ENCODE assay signal across 8 cellular contexts in the genomic region with DNA sequence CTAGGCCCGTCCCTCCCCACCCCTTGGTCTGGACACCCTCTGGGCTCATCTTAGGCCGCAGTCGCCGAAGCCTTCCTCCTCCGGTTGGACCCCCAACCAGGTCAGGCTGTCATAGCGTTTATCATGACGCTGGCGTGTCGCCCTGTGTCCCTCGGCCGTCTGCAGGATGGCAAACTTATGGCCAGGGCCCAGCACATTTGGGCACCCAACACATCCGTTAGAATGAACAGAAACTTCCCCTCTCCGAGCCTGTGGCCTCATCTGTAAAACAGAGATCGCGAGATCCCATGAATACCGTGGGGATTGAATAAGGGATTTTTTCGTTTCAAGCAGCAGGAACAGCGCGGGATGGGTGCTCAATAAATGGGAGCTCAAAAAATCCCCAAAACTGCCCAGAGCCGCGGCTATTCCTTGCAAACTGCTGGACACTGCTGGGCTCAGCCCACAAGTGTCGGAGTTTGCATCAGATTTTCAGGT. TPM values are rescaled to one million over a fixed set of nuclear protein-coding genes. Genes with fewer than 3 reads are reported as not detected.
DNase-seq lines count a peak whose midpoint lies in the region; ATAC-seq, FAIRE-seq and TF ChIP-seq lines count a peak whose summit lies in the region.

No MANE protein-coding gene starts in this region.

- peaks cover 27% of the 10 kb centered on the region for H3K79me2 ChIP-seq in HepG2 (ENCODE audit: insufficient read depth, low read length)

- no peak overlapping the region for H2AFZ ChIP-seq in HepG2 (ENCODE audit: low read length)

- POLR2A ChIA-PET in HepG2 (lab: Yijun Ruan, JAX) = interaction anchor here (0.6 to 2.4 kb wide), 17 partner anchors 10 to 270 kb away, joined by 3 to 17 read pairs (median 5); partner anchors contain the start of genes RADIL and RBAK

- H3K36me3 ChIP-seq in bronchial epithelial cell (ENCODE audit: control insufficient read depth, insufficient read depth, low read length) (peaks cover 7% of the 10 kb centered on the region), HepG2 (replicated peaks in 1 of 2; ENCODE audit: control insufficient read depth in 1 of 2, insufficient read depth in 2 of 2, low read length in 2 of 2) (0 out of 5 replicates have a peak, but pooled peaks cover 0 to 1% of the 10 kb centered on the region in 2 experiments), testis (ENCODE audit: low read depth, missing control alignments) (no peaks in the 10 kb centered on the region)

- H3K4me3 ChIP-seq in bronchial epithelial cell (ENCODE audit: low read depth, low read length) = peak overlapping the region; percentile 87
- H3K4me3 ChIP-seq in HepG2 (replicated peaks in 1 of 3; ENCODE audit: insufficient read depth in 1 of 3, low read depth in 2 of 3, low read length in 3 of 3) = peak overlapping the region; percentile 96 to 98 (median 97)
- peak overlapping the region; percentile 91 to 97 for H3K4me3 ChIP-seq in testis

- no peaks in the 10 kb centered on the region for H3K9me3 ChIP-seq in HepG2 (ENCODE audit: low read length)
- no peaks in the 10 kb centered on the region for H3K9me3 ChIP-seq in testis

- DNase-seq in CD1c-positive myeloid dendritic cell (ENCODE audit: extremely low spot score) (peak; percentile 73), RCC 7860 (ENCODE audit: low spot score) (peak; percentile 42), bronchial epithelial cell (ENCODE audit: low read depth) (peak; percentile 76), HepG2 (ENCODE audit: low spot score) (peak; percentile 48), testis (no peak), NCI-H1417 treated with DMSO at 0.1 percent for 48 hours (lab: John Stamatoyannopoulos, UW) (no peak)

- H3K27ac ChIP-seq in HepG2 (ENCODE audit: extremely low read length, insufficient read depth, low read length) (peak overlapping the region; percentile 94), testis (peak overlapping the region; percentile 94 to 98)

- no peak for TF ChIP-seq CTCF in bronchial epithelial cell (IDR thresholded peaks at IDR 0.05; ENCODE audit: insufficient read depth, low read length, severe bottlenecking)
- TF ChIP-seq CTCF in HepG2 (CRISPR knock-in tag; IDR thresholded peaks at IDR 0.05) = no peak
- TF ChIP-seq CTCF in testis (IDR thresholded peaks at IDR 0.05) = no peak

- TSS peak; percentile 98 for BruUV-seq in HepG2 (replicated peaks; lab: Mats Ljungman, UMichigan)

- TF ChIP-seq POLR2A in HepG2 (IDR thresholded peaks at IDR 0.05; ENCODE audit: insufficient read depth in 1 of 2, low read depth in 2 of 2, low read length in 2 of 2) = no peak
- TF ChIP-seq POLR2A in testis (IDR thresholded peaks at IDR 0.05) = no peak

- 1% methylated on average over 19 of the region's 22 CpGs for WGBS in HepG2 (ENCODE audit: low lambda C conversion rate)
- 1 to 5% methylated on average over 22 of the region's 22 CpGs for WGBS in testis, 2 donors

- H3K4me1 ChIP-seq in HepG2 (ENCODE audit: insufficient read depth, low read length) (peaks cover 39% of the 10 kb centered on the region), testis (peaks cover 27% of the 10 kb centered on the region)

- CTCF ChIA-PET in HepG2 (lab: Yijun Ruan, JAX; ENCODE audit: low intra/inter-chr PET ratio, low total read pairs) = no interaction called here

- TF ChIP-seq RAD21 in HepG2 (CRISPR knock-in tag; IDR thresholded peaks at IDR 0.05) = no peak

- H4K20me1 ChIP-seq in HepG2 (ENCODE audit: insufficient read depth, low read length) = no peaks in the 10 kb centered on the region

- intact Hi-C loops in HepG2 (cut with micrococcal nuclease; ENCODE audit: unreplicated experiment) (no loop called here), testis (cut with DNase I; ENCODE audit: low total_unique reads) (no loop called here)

- peak; percentile 16 for ATAC-seq in GM18519 (IDR thresholded peaks at IDR 0.05; ENCODE audit: low FRiP score, unreplicated experiment)
- peak; percentile 18 for ATAC-seq in HG02981 (IDR thresholded peaks at IDR 0.05; ENCODE audit: unreplicated experiment)
- peak; percentile 56 for ATAC-seq in HepG2

- H3K4me2 ChIP-seq in HepG2 (ENCODE audit: low read depth, low read length) = peak overlapping the region; percentile 96

- H3K27me3 ChIP-seq in bronchial epithelial cell (ENCODE audit: control insufficient read depth, insufficient read depth, low read length) (no peaks in the 10 kb centered on the region), HepG2 (ENCODE audit: control insufficient read depth in 1 of 2, insufficient read depth in 2 of 2, low read length in 2 of 2) (no peaks in the 10 kb centered on the region; a peak in 1 of 5 replicates), testis (no peaks in the 10 kb centered on the region)

- in situ Hi-C loops in HepG2 (cut with HindIII; ENCODE audit: extremely low pct_ligation_motif_present, low pct_unique_long_range_greater_than_20kb) = loop anchor here (25.0 kb wide), 1 partner anchor 163 kb away; no protein-coding TSS in a partner anchor

- FAIRE-seq in RCC 7860 (lab: Jason Lieb, UNC) (no peak), bronchial epithelial cell (lab: Jason Lieb, UNC) (no peak), HepG2 (lab: Jason Lieb, UNC) (no peak)

- peak overlapping the region; percentile 91 for H3K9ac ChIP-seq in HepG2 (ENCODE audit: insufficient read depth, low read depth, low read length)

- TF ChIP-seq EP300 in HepG2 (IDR thresholded peaks at IDR 0.05; ENCODE audit: low read depth in 2 of 2, low read length in 2 of 2) (no peak), HepG2 (CRISPR knock-in tag; IDR thresholded peaks at IDR 0.05; ENCODE audit: borderline replicate concordance) (no peak)

TF ChIP-seq in HepG2, 621 proteins besides CTCF, POLR2A, EP300 and RAD21 (continues in another document):
- peak; percentile 62 for TF ChIP-seq ZFX (CRISPR knock-in tag; IDR thresholded peaks at IDR 0.05; ENCODE audit: low read depth)
- TF ChIP-seq ZNF749 (CRISPR knock-in tag; IDR thresholded peaks at IDR 0.05; ENCODE audit: borderline replicate concordance) = no peak
- TF ChIP-seq ZNF441 (CRISPR knock-in tag; IDR thresholded peaks at IDR 0.05; ENCODE audit: borderline replicate concordance) = 0 out of 2 replicates have a peak, but pooled peaks have one; percentile 46
- TF ChIP-seq RXRA (CRISPR knock-in tag; IDR thresholded peaks at IDR 0.05) = no peak
- no peak for TF ChIP-seq MIXL1 (CRISPR knock-in tag; IDR thresholded peaks at IDR 0.05)
- no peak for TF ChIP-seq MIER2 (CRISPR knock-in tag; IDR thresholded peaks at IDR 0.05)
- TF ChIP-seq, protein P1, sequence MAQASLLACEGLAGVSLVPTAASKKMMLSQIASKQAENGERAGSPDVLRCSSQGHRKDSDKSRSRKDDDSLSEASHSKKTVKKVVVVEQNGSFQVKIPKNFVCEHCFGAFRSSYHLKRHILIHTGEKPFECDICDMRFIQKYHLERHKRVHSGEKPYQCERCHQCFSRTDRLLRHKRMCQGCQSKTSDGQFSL (CRISPR knock-in tag; IDR thresholded peaks at IDR 0.05) = no peak
- no peak for TF ChIP-seq GABPA (IDR thresholded peaks at IDR 0.05; ENCODE audit: low read depth, low read length)
- TF ChIP-seq GABPA (CRISPR knock-in tag; IDR thresholded peaks at IDR 0.05; ENCODE audit: low read depth) = no peak
- TF ChIP-seq NCOA1 (CRISPR knock-in tag; IDR thresholded peaks at IDR 0.05) = no peak
- no peak for TF ChIP-seq BCL6 (CRISPR knock-in tag; IDR thresholded peaks at IDR 0.05)
- no peak for TF ChIP-seq HMG20A (CRISPR knock-in tag; IDR thresholded peaks at IDR 0.05; ENCODE audit: borderline replicate concordance)
- TF ChIP-seq KMT2A (CRISPR knock-in tag; IDR thresholded peaks at IDR 0.05) = no peak
- TF ChIP-seq MAFK (conservative IDR thresholded peaks at IDR 0.05 in 1 of 2, IDR thresholded peaks at IDR 0.05 in 1 of 2; ENCODE audit: low read length in 2 of 2) = no peak
- TF ChIP-seq ZNF850 (CRISPR knock-in tag; conservative IDR thresholded peaks at IDR 0.05) = no peak
- TF ChIP-seq, protein P2, sequence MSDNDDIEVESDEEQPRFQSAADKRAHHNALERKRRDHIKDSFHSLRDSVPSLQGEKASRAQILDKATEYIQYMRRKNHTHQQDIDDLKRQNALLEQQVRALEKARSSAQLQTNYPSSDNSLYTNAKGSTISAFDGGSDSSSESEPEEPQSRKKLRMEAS (IDR thresholded peaks at IDR 0.05) = no peak

RNA-seq across cellular contexts. Expression of gene AP5Z1, which starts 0.6 kb away (rescaled TPM):
- total RNA-seq in bronchial epithelial cell (24.5 and 25.5 TPM in 2 replicates), HepG2 (2016; rRNA removed; fragmentation: Illumina TruSeq; extraction: Trizol) (7.4 and 15.1 TPM in 2 replicates), testis (10 to 100 TPM; 47.6 to 59.1 TPM)
- 3.5 and 6.4 TPM in 2 replicates for total RNA-seq in HepG2 (2016; cell fraction: cytosol; rRNA removed; fragmentation: Illumina TruSeq; extraction: Trizol; ENCODE audit: low read depth)
- 7.5 and 15.3 TPM in 2 replicates for total RNA-seq in HepG2 (2016; cell fraction: insoluble cytoplasmic fraction; rRNA removed; fragmentation: Illumina TruSeq; extraction: Trizol)
- 4.1 and 5.0 TPM in 2 replicates for total RNA-seq in HepG2 (2016; cell fraction: membrane; rRNA removed; fragmentation: Illumina TruSeq; extraction: Trizol)
- 18.0 and 18.9 TPM in 2 replicates for total RNA-seq in HepG2 (2016; cell fraction: nucleus; rRNA removed; fragmentation: Illumina TruSeq; extraction: Trizol)
- polyA plus RNA-seq in HepG2 (2011; rRNA removed) (9.3 and 16.0 TPM in 2 replicates), testis (ENCODE audit: insufficient read depth, low read depth, low replicate concordance) (30.0 TPM)
- polyA plus RNA-seq in HepG2 (2011; cell fraction: cytosol; rRNA removed) = 3.8 and 7.7 TPM in 2 replicates
- 83.4 and 101 TPM in 2 replicates for polyA plus RNA-seq in HepG2 (2011; cell fraction: nucleus; rRNA removed)
- polyA plus RNA-seq in HepG2 (2012) = 5.9 and 7.4 TPM in 2 replicates
- polyA plus RNA-seq in HepG2 (2016; cell fraction: cytosol; fragmentation: Illumina TruSeq; extraction: Trizol; ENCODE audit: low read depth) = 1.8 and 2.1 TPM in 2 replicates
- polyA plus RNA-seq in HepG2 (2016; cell fraction: insoluble cytoplasmic fraction; fragmentation: Illumina TruSeq; extraction: Trizol; ENCODE audit: low read depth) = 7.7 and 9.3 TPM in 2 replicates
- 3.1 and 4.0 TPM in 2 replicates for polyA plus RNA-seq in HepG2 (2016; cell fraction: membrane; fragmentation: Illumina TruSeq; extraction: Trizol; ENCODE audit: low read depth)
- polyA plus RNA-seq in HepG2 (2016; cell fraction: nucleus; fragmentation: Illumina TruSeq; extraction: Trizol; ENCODE audit: insufficient read depth, low read depth) = 42.6 and 43.4 TPM in 2 replicates
- polyA minus RNA-seq in HepG2 (2011; rRNA and poly(A)+ RNA removed; ENCODE audit: low replicate concordance) = 14.8 and 17.9 TPM in 2 replicates
- 6.2 and 7.0 TPM in 2 replicates for polyA minus RNA-seq in HepG2 (2011; cell fraction: cytosol; rRNA and poly(A)+ RNA removed)
- polyA minus RNA-seq in HepG2 (2011; cell fraction: nucleus; rRNA and poly(A)+ RNA removed) = 28.0 and 28.3 TPM in 2 replicates

Comparison
In these comparisons a context has a peak if more than half of its experiments do, and no peak if none do; other contexts are left out.
1. DNase-seq: peak in CD1c-positive myeloid dendritic cell (single experiment), RCC 7860 (single experiment), bronchial epithelial cell (single experiment) and HepG2 (single experiment); none in testis (single experiment) and NCI-H1417 treated with DMSO at 0.1 percent for 48 hours (single experiment).
2. Peak in every context shown above with its lines, with median percentiles within 50 percentile points of each other: ATAC-seq and H3K4me3 ChIP-seq.